In the genomic region with DNA sequence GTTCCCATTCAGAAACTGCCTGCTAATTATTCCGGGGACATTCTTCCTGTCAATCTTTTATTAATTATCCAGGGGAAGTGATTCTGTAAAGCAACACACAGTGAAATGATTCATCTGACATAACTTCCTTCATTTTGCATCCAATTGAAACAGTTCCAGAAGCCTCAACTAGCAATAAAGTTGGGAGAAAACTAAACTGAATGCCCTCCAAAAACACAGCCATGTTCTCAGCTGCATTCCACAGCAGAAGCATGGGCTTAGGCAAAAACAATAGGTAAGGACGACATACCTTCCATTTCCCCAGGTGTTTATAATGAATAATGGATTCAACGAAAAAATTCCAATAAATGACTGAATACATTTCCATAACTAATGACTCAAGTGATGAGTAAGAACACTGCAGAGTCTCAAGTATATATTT, we compare ENCODE assay signal across 11 cellular contexts. TPM values are rescaled to one million over a fixed set of nuclear protein-coding genes. Genes with fewer than 3 reads are reported as not detected.
DNase-seq lines count a peak whose midpoint lies in the region; ATAC-seq and TF ChIP-seq lines count a peak whose summit lies in the region.
"Had no signal": no experiment of that assay in that cellular context is flagged by ENCODE, and none has a peak within 500 bp of the region (broad histone marks: within the 10 kb centered on the region; RNA-seq: fewer than 3 reads in every experiment).

No MANE protein-coding gene starts in this region.

- CTCF ChIA-PET in Panc1 (lab: Charles Lee), result interaction anchor here (0.9 kb wide), 1 partner anchor 17 kb away, joined by 4 read pairs; no protein-coding TSS in a partner anchor

- POLR2A ChIA-PET in Panc1 (lab: Charles Lee), result interaction anchor here (0.6 kb wide), 1 partner anchor 20 kb away, joined by 8 read pairs; no protein-coding TSS in a partner anchor

- TF ChIP-seq EP300 in sigmoid colon (IDR thresholded peaks at IDR 0.05), result no peak

- peaks cover 28% of the 10 kb centered on the region for H3K4me1 ChIP-seq in GM23248 (ENCODE audit: insufficient read depth)
- H3K4me1 ChIP-seq in Panc1 (ENCODE audit: control insufficient read depth, insufficient read depth, low read length), result peaks cover 16% of the 10 kb centered on the region
- peaks cover 0 to 19% (median 12%) of the 10 kb centered on the region in 4 donors for H3K4me1 ChIP-seq in sigmoid colon

- peak overlapping the region; percentile 59 for H3K4me2 ChIP-seq in GM23248 (ENCODE audit: unreplicated experiment)

- H3F3A ChIP-seq in GM23248 (ENCODE audit: insufficient read depth), result peaks cover 15% of the 10 kb centered on the region

- no peaks in the 10 kb centered on the region for H4K20me1 ChIP-seq in GM23248 (ENCODE audit: insufficient read depth)

- H3K9me2 ChIP-seq in GM23248 (ENCODE audit: insufficient read depth), result no peaks in the 10 kb centered on the region

- 22 to 25% methylated on average over 3 of the region's 3 CpGs for WGBS in GM23248 (ENCODE audit: low coverage in 1 of 2, low lambda C conversion rate in 2 of 2, missing lambda C conversion rate in 2 of 2), 2 experiments
- WGBS in sigmoid colon, 2 donors, result 60 to 63% methylated on average over 3 of the region's 3 CpGs

- H3K4me3 ChIP-seq in GM23248 (no peak overlapping the region), Panc1 (ENCODE audit: low read depth in 2 of 2, low read length in 2 of 2) (no peak overlapping the region), sigmoid colon (no peak overlapping the region)

- TF ChIP-seq CTCF in Panc1 (IDR thresholded peaks at IDR 0.05) (no peak), sigmoid colon (IDR thresholded peaks at IDR 0.05) (no peak)

- H3K36me3 ChIP-seq in GM23248 (ENCODE audit: low read depth) (no peaks in the 10 kb centered on the region), Panc1 (ENCODE audit: control insufficient read depth, insufficient read depth, low read length) (no peaks in the 10 kb centered on the region), sigmoid colon (no peaks in the 10 kb centered on the region)

- H3K9me3 ChIP-seq in GM23248 (ENCODE audit: low read depth), result no peaks in the 10 kb centered on the region
- H3K9me3 ChIP-seq in Panc1 (ENCODE audit: control insufficient read depth, insufficient read depth, low read depth, low read length), result no peaks in the 10 kb centered on the region
- H3K9me3 ChIP-seq in sigmoid colon, result no peaks in the 10 kb centered on the region

- H3K27me3 ChIP-seq in GM23248 (replicated peaks; ENCODE audit: insufficient read depth), result no peaks in the 10 kb centered on the region
- H3K27me3 ChIP-seq in Panc1 (ENCODE audit: control insufficient read depth, insufficient read depth, low read length), result no peaks in the 10 kb centered on the region
- no peaks in the 10 kb centered on the region for H3K27me3 ChIP-seq in sigmoid colon

- H3K27ac ChIP-seq in GM23248 (peak overlapping the region; percentile 75), Panc1 (ENCODE audit: low read length) (peak overlapping the region; percentile 75), sigmoid colon (peak overlapping the region; percentile 60 to 93 (median 66))

- ATAC-seq in Panc1 (peak; percentile 40; the same call in 1 of the 2 replicates), esophagus mucosa (peak; percentile 29), HG02973 (IDR thresholded peaks at IDR 0.05; ENCODE audit: unreplicated experiment) (no peak)

- in situ Hi-C loops in GM23248 (cut with MboI), result no loop called here
- in situ Hi-C loops in Panc1 (cut with HindIII; ENCODE audit: low pct_unique_long_range_greater_than_20kb, low sequenced_read_pairs), result no loop called here

- BruUV-seq in Panc1 (replicated peaks; lab: Mats Ljungman, UMichigan), result no TSS peak

- intact Hi-C loops in Panc1 (cut with micrococcal nuclease; ENCODE audit: unreplicated experiment) (no loop called here), sigmoid colon (cut with DNase I) (no loop called here)

- peak overlapping the region; percentile 4; the same call in 1 of the 2 replicates for H2AFZ ChIP-seq in GM23248

- TF ChIP-seq POLR2A in sigmoid colon (IDR thresholded peaks at IDR 0.05), result no peak

- H3K9ac ChIP-seq in GM23248, result peak overlapping the region; percentile 16; the same call in 1 of the 2 replicates

- peak; percentile 82 for DNase-seq in GM23248
- no peak for DNase-seq in Panc1 (ENCODE audit: low read depth, low spot score)
- DNase-seq in sigmoid colon, result no peak
- DNase-seq in activated CD4-positive, alpha-beta T cell treated with anti-CD3 and anti-CD28 coated beads, Interleukin-2, amount 50 U/mL, for 48 hours, result no peak
- DNase-seq in SHP77 treated with DMSO at 0.1 percent for 48 hours (lab: John Stamatoyannopoulos, UW), result no peak
- no peak for DNase-seq in T1000 (lab: John Stamatoyannopoulos, UW)
- DNase-seq: activated naive CD4-positive, alpha-beta T cell treated with Interleukin-2 at 50 U/mL for 16 hours; NCI-H1436; T-helper 9 cell had no signal

- H3K79me2 ChIP-seq in GM23248 (ENCODE audit: insufficient read depth), result no peaks in the 10 kb centered on the region

RNA-seq across cellular contexts. Expression of a gene that starts 36.9 kb away (rescaled TPM):
- total RNA-seq in GM23248 (2014; rRNA removed; shearing (Covaris generic)), result 11.9 and 61.0 TPM in 2 replicates
- polyA plus RNA-seq in GM23248 (2016; fragmentation: Nextera tagmentation; extraction: Ambion mirVana) (5.2 and 5.7 TPM in 2 replicates), sigmoid colon (10 to 100 TPM in 1 of 3 donors, 1 to 10 TPM in 2; 5.5 to 22.1 (median 9.0) TPM)
- total RNA-seq in Panc1 (2021; ENCODE audit: unreplicated experiment) (45.0 TPM), esophagus mucosa (21.0 TPM), sigmoid colon (10 to 100 TPM in 3 of 4 donors, 1 to 10 TPM in 1; 9.2 to 21.0 (median 12.3) TPM)
- 28.9 TPM for polyA plus RNA-seq in Panc1 (2012; ENCODE audit: insufficient read length)
